21 cellular contexts compared by ENCODE assay signal in the genomic region with DNA sequence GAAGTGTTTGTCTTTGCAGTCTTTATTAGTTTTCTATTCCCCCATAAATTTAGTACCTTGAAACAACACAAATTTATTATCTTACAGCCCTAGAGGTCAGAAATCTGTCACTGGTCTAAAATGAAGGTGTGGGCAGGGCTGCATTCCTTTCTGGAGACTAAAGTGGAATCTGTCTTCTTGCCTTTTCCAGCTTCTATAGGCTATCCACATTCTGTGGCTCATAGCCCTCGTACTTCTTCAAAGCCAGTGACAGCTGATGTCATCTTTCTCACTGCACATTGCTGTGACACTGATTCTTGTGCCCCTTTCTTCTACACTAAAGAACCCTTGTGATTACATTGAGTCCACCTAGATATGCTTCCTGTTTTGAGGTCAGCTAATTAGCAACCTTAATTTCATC. TPM values are rescaled to one million over a fixed set of nuclear protein-coding genes. Genes with fewer than 3 reads are reported as not detected.
DNase-seq lines count a peak whose midpoint lies in the region; FAIRE-seq and TF ChIP-seq lines count a peak whose summit lies in the region.
"Had no signal": no experiment of that assay in that cellular context is flagged by ENCODE, and none has a peak within 500 bp of the region (broad histone marks: within the 10 kb centered on the region; RNA-seq: fewer than 3 reads in every experiment).

No MANE protein-coding gene starts in this region.

- DNase-seq in HCEC 1CT = peak; percentile 21
- peak; percentile 85 for DNase-seq in NOMO-1 treated with DMSO at 0.1 percent for 48 hours (lab: John Stamatoyannopoulos, UW; ENCODE audit: unreplicated experiment)
- peak; percentile 24 for DNase-seq in epithelial cell of esophagus (ENCODE audit: low read depth)
- peak; percentile 31 for DNase-seq in retina
- DNase-seq in HEK293T (ENCODE audit: extremely low spot score) = no peak
- DNase-seq in GM12891 (ENCODE audit: insufficient read length, low spot score) = no peak
- no peak for DNase-seq in putamen (ENCODE audit: low spot score)
- DNase-seq: activated naive CD4-positive, alpha-beta T cell treated with anti-CD3 and anti-CD28 coated beads, Interleukin-2, amount 10 ng/mL, durations not matched to agents 7 days and 5 days; activated T-cell treated with anti-CD3 and anti-CD28 coated beads, Interleukin-2, amount 50 U/mL, for 24 hours; AML-193; cerebellar nuclear complex; DND-41; erythroblast; gastrocnemius medialis; NCI-H146; NCI-H774; Peyer's patch; posterior cingulate gyrus; stimulated activated naive CD4-positive, alpha-beta T cell treated with Interleukin-2 at 50 U/mL for 16 hours had no signal

- no peak for FAIRE-seq in GM12891 (lab: Jason Lieb, UNC)
- FAIRE-seq: HepG2 had no signal

- no peak overlapping the region for H3K4me3 ChIP-seq in epithelial cell of esophagus (ENCODE audit: low read length)
- H3K4me3 ChIP-seq: gastrocnemius medialis, Peyer's patch, skin epidermis had no signal

- no peak for TF ChIP-seq CTCF in epithelial cell of esophagus (IDR thresholded peaks at IDR 0.05; ENCODE audit: insufficient read depth, low read depth, low read length, missing control alignments)

- CTCF ChIA-PET in HEK293T (lab: Yijun Ruan, JAX) = no interaction called here

- TF ChIP-seq POLR2A in GM12891 (IDR thresholded peaks at IDR 0.05; ENCODE audit: low read depth, low read length) = no peak

- POLR2A ChIA-PET in HEK293T (lab: Yijun Ruan, JAX) = no interaction called here

TF ChIP-seq in HEK293T, 16 proteins besides CTCF, POLR2A, EP300 and RAD21:
- TF ChIP-seq LEF1 (IDR thresholded peaks at IDR 0.05; ENCODE audit: borderline replicate concordance) (no peak), BHLHE40 (IDR thresholded peaks at IDR 0.05; ENCODE audit: borderline replicate concordance) (no peak), TARDBP (IDR thresholded peaks at IDR 0.05) (no peak)

TF ChIP-seq in GM12891, 5 proteins besides CTCF, POLR2A, EP300 and RAD21:
- TF ChIP-seq POU2F2 (IDR thresholded peaks at IDR 0.05; ENCODE audit: low read depth, low read length) (no peak), TAF1 (IDR thresholded peaks at IDR 0.05; ENCODE audit: low read depth, low read length) (no peak), POLR2AphosphoS5 (IDR thresholded peaks at IDR 0.05; ENCODE audit: low read depth, low read length) (no peak), PAX5 (IDR thresholded peaks at IDR 0.05; ENCODE audit: insufficient read depth, low read length, severe bottlenecking) (no peak)

RNA-seq across cellular contexts. Expression of gene DCN, which starts 23.2 kb away (rescaled TPM):
- polyA plus RNA-seq in GM12891 (2012; ENCODE audit: low read depth, missing spikeins) = not detected
- polyA plus RNA-seq: HepG2 had no signal

Comparison
In these comparisons a context has a peak if more than half of its experiments do, and no peak if none do; other contexts are left out.
1. DNase-seq: peak in HCEC 1CT (single experiment), NOMO-1 treated with DMSO at 0.1 percent for 48 hours (single experiment), epithelial cell of esophagus (single experiment) and retina (single experiment); none in HEK293T (single experiment), GM12891 (single experiment) and putamen (single experiment).